Comparison of ENCODE assay signal across 1 cellular context in the genomic region with DNA sequence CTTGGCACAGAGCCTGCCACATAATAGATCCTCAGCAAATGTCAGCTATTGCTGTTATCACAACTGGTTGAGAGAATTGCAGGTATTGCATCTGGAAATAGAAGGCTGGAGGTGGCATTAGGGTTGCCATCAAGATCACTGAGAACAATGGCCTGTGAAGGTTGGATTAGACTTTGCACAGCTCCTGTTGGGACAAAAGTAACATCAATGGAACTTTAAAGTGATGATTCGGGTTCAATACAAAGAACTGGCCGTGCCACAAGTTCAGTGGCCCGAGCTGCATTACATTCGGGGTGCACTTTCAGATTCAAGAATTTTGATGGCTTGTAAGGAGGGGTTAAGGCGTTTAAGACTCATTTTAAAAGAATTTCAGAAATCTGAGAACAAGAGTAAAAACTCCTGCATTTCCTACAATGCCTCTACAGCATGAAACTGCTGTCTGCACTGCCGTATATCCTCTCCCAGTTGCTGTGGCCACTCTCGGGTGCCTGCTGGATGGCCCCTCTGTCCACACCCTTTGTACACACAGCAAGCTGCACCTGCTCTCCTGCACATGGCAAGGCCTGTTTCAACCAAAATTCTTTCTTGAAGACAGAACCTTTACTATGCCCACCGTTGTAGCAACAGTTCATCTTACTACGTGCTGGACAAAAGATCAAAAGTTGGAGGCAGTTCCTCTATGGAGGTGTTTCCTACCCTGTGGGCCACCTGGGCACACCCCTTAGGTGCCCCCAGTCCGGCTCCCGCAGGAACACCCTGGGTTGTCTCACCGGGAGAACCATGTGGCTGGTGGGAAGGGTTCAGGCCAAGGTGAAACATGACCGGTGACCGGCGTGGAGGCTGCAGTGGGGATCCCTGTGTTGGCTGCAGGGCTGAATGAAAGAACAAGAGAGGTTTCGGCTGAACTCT.
TF ChIP-seq lines count a peak whose summit lies in the region.

No MANE protein-coding gene starts in this region.

TF ChIP-seq in IMR-90, 13 proteins besides CTCF, POLR2A, EP300 and RAD21 (continued from another document):
- TF ChIP-seq, protein P1, sequence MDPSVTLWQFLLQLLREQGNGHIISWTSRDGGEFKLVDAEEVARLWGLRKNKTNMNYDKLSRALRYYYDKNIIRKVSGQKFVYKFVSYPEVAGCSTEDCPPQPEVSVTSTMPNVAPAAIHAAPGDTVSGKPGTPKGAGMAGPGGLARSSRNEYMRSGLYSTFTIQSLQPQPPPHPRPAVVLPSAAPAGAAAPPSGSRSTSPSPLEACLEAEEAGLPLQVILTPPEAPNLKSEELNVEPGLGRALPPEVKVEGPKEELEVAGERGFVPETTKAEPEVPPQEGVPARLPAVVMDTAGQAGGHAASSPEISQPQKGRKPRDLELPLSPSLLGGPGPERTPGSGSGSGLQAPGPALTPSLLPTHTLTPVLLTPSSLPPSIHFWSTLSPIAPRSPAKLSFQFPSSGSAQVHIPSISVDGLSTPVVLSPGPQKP (IDR thresholded peaks at IDR 0.05; ENCODE audit: borderline replicate concordance, low read depth, low read length): no peak
- TF ChIP-seq SMC3 (IDR thresholded peaks at IDR 0.05; ENCODE audit: low read depth, low read length) (no peak), BHLHE40 (IDR thresholded peaks at IDR 0.05; ENCODE audit: low read depth, low read length) (no peak), MAZ (IDR thresholded peaks at IDR 0.05; ENCODE audit: borderline replicate concordance, low read depth, low read length) (no peak)
TF ChIP-seq in IMR-90: peak in this region for 0.
